ENCODE assay signal across 8 cellular contexts in genomic region chr10:94363251-94363565, GRCh38. TPM values are rescaled to one million over a fixed set of nuclear protein-coding genes. Genes with fewer than 3 reads are reported as not detected.
DNase-seq lines count a peak whose midpoint lies in the region; ATAC-seq, FAIRE-seq and TF ChIP-seq lines count a peak whose summit lies in the region.

No MANE protein-coding gene starts in this region.

- peak overlapping the region; percentile 84 for H2AFZ ChIP-seq in astrocyte (ENCODE audit: low read depth, low read length)

- peak overlapping the region; percentile 87 for H3K9ac ChIP-seq in astrocyte (ENCODE audit: low read length)

- H3K4me2 ChIP-seq in astrocyte (ENCODE audit: low read length) = peak overlapping the region; percentile 88

- H3K27me3 ChIP-seq in astrocyte (ENCODE audit: insufficient read depth, low read length) (no peaks in the 10 kb centered on the region), lower lobe of right lung (ENCODE audit: low read depth) (no peaks in the 10 kb centered on the region)

- H3K4me1 ChIP-seq in astrocyte (ENCODE audit: insufficient read depth, low read length) = peaks cover 22% of the 10 kb centered on the region
- H3K4me1 ChIP-seq in lower lobe of right lung = peaks cover 17% of the 10 kb centered on the region

- H3K4me3 Mint-ChIP-seq in astrocyte (ENCODE audit: unreplicated experiment) = peak overlapping the region; percentile 95

- DNase-seq in astrocyte (ENCODE audit: low read depth) = no peak
- DNase-seq in lower lobe of right lung = no peak
- DNase-seq in NCI-H128 (lab: John Stamatoyannopoulos, UW; ENCODE audit: unreplicated experiment) = no peak
- DNase-seq in NCI-H2081 treated with DMSO at 0.1 percent for 48 hours (lab: John Stamatoyannopoulos, UW) = no peak
- DNase-seq in NCI-H345 treated with DMSO at 0.1 percent for 48 hours (lab: John Stamatoyannopoulos, UW; ENCODE audit: unreplicated experiment) = no peak
- DNase-seq in NCI-H510A treated with DMSO at 0.1 percent for 48 hours (lab: John Stamatoyannopoulos, UW) = no peak

- H3K4me3 ChIP-seq in astrocyte (ENCODE audit: insufficient read depth, low read depth, low read length) (peak overlapping the region; percentile 87), lower lobe of right lung (peak overlapping the region; percentile 69)

- peak overlapping the region; percentile 55 for H3K27ac Mint-ChIP-seq in astrocyte (ENCODE audit: unreplicated experiment)

- intact Hi-C loops in lower lobe of right lung (cut with DNase I) = no loop called here

- H4K20me1 ChIP-seq in astrocyte (ENCODE audit: insufficient read depth, low read length) = peaks cover 9% of the 10 kb centered on the region

- peaks cover 5% of the 10 kb centered on the region for H3K36me3 Mint-ChIP-seq in astrocyte (ENCODE audit: low read depth, unreplicated experiment)

- H3K36me3 ChIP-seq in astrocyte (ENCODE audit: insufficient read depth, low read length) (peaks cover 8% of the 10 kb centered on the region), lower lobe of right lung (no peaks in the 10 kb centered on the region)

- no peaks in the 10 kb centered on the region for H3K9me3 Mint-ChIP-seq in astrocyte (ENCODE audit: unreplicated experiment)

- no peak for TF ChIP-seq CTCF in astrocyte (IDR thresholded peaks at IDR 0.05; ENCODE audit: insufficient read depth, low read depth, low read length)
- peak; percentile 23 for TF ChIP-seq CTCF in lower lobe of right lung (IDR thresholded peaks at IDR 0.05)

- peaks cover 4% of the 10 kb centered on the region for H3K4me1 Mint-ChIP-seq in astrocyte (ENCODE audit: low read depth, unreplicated experiment)

- no peak for FAIRE-seq in astrocyte (lab: Jason Lieb, UNC)

- no peak overlapping the region for H3K27ac ChIP-seq in astrocyte (ENCODE audit: low read depth, low read length)
- H3K27ac ChIP-seq in lower lobe of right lung = peak overlapping the region; percentile 72

- H3K9me3 ChIP-seq in astrocyte (ENCODE audit: insufficient read depth, low read depth, low read length) = no peaks in the 10 kb centered on the region
- no peaks in the 10 kb centered on the region for H3K9me3 ChIP-seq in lower lobe of right lung

- H3K27me3 Mint-ChIP-seq in astrocyte (ENCODE audit: low read depth, unreplicated experiment) = peaks cover 12% of the 10 kb centered on the region

- ATAC-seq in GM18870 (IDR thresholded peaks at IDR 0.05; ENCODE audit: unreplicated experiment) = peak; percentile 11
- ATAC-seq in HG03039 (IDR thresholded peaks at IDR 0.05; ENCODE audit: unreplicated experiment) = peak; percentile 8
- peak in 1 of 2 donors; percentile 25 for ATAC-seq in lower lobe of right lung

- peaks cover 26% of the 10 kb centered on the region for H3K79me2 ChIP-seq in astrocyte (ENCODE audit: insufficient read depth, low read length)

RNA-seq across cellular contexts. Expression of gene NOC3L, which starts 0.5 kb away (rescaled TPM):
- total RNA-seq in astrocyte = 20.2 and 21.6 TPM in 2 replicates
- 13.9 TPM for total RNA-seq in lower lobe of right lung

RNA-seq across cellular contexts. Expression of gene TBC1D12, which starts 39.1 kb away (rescaled TPM):
- total RNA-seq in astrocyte = 6.9 and 7.6 TPM in 2 replicates
- 12.5 TPM for total RNA-seq in lower lobe of right lung
